In the genomic region with DNA sequence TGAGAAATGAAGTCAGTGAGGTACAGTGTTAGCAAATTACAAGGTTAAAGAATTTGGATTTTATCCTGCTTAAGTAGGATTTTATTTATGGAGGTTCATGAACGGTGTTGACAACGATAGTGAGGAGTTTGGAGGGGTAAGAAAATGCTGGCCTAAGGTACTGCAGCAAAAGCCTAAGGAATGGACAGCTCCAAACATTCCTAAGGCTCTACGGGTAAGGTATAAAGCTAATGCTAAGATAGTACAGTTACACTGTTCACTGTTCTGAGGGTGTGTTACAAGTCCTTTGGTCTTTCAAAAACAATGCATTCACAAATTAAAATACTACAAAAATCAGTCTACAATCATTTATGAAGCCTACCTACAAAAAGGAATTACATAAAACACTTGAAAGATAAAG, we compare ENCODE assay signal across 16 cellular contexts. TPM values are rescaled to one million over a fixed set of nuclear protein-coding genes. Genes with fewer than 3 reads are reported as not detected.
A peak's percentile ranks its signal among the peaks of the same experiment; 100 is the strongest.
DNase-seq lines count a peak whose midpoint lies in the region; ATAC-seq and TF ChIP-seq lines count a peak whose summit lies in the region.
"Had no signal": no experiment of that assay in that cellular context is flagged by ENCODE, and none has a peak within 500 bp of the region (broad histone marks: within the 10 kb centered on the region; RNA-seq: fewer than 3 reads in every experiment).

No MANE protein-coding gene starts in this region.

- no peaks in the 10 kb centered on the region for H3F3A ChIP-seq in PC-9 (ENCODE audit: insufficient read depth, low read depth)

- no peak overlapping the region for H3K4me3 ChIP-seq in subcutaneous abdominal adipose tissue (ENCODE audit: low read depth in 1 of 5, low read length in 5 of 5)
- no peak overlapping the region for H3K4me3 ChIP-seq in PC-9
- H3K4me3 ChIP-seq: Peyer's patch had no signal

- no TSS peak for BruUV-seq in PC-9 (replicated peaks; lab: Mats Ljungman, UMichigan)

- H3K4me3 Mint-ChIP-seq in activated B cell treated with CpG ODN at 0.5 μM for 24 hours: peak overlapping the region; percentile 59
- H3K4me3 Mint-ChIP-seq: activated naive CD4-positive, alpha-beta T cell treated with anti-CD3 and anti-CD28 coated beads, Interleukin-2, amount 50 U/mL, for 24 hours had no signal

- H3K9ac ChIP-seq in subcutaneous abdominal adipose tissue (ENCODE audit: low read length in 5 of 5): peak overlapping the region in 2 of 5 donors; percentile 19 to 56

- H3K27ac ChIP-seq in foreskin keratinocyte: no peak overlapping the region
- peak overlapping the region; percentile 41 for H3K27ac ChIP-seq in subcutaneous abdominal adipose tissue (ENCODE audit: low read depth, low read length)
- H3K27ac ChIP-seq in PC-9: no peak overlapping the region

- no peaks in the 10 kb centered on the region for H3K9me2 ChIP-seq in PC-9 (ENCODE audit: insufficient read depth)

- H3K27ac Mint-ChIP-seq in activated B cell treated with CpG ODN at 0.5 μM for 24 hours: peak overlapping the region; percentile 83
- H3K27ac Mint-ChIP-seq: activated naive CD4-positive, alpha-beta T cell treated with anti-CD3 and anti-CD28 coated beads, Interleukin-2, amount 50 U/mL, for 24 hours had no signal

- CTCF ChIA-PET in activated B cell treated with CpG ODN at 0.5 μM for 24 hours (lab: Charles Lee): interaction anchor here (6.8 kb wide), 1 partner anchor 144 kb away, joined by 41 read pairs; no protein-coding TSS in a partner anchor
- CTCF ChIA-PET in PC-9 (lab: Charles Lee): no interaction called here

- no peak overlapping the region for H2AFZ ChIP-seq in PC-9

- H3K4me1 ChIP-seq in foreskin keratinocyte: no peaks in the 10 kb centered on the region
- H3K4me1 ChIP-seq in subcutaneous abdominal adipose tissue (ENCODE audit: control insufficient read depth in 5 of 5, insufficient read depth in 5 of 5, low read length in 5 of 5): peaks cover 18 to 65% (median 55%) of the 10 kb centered on the region in 5 donors
- no peaks in the 10 kb centered on the region for H3K4me1 ChIP-seq in PC-9 (replicated peaks; ENCODE audit: insufficient read depth)

- no peaks in the 10 kb centered on the region for H3K27me3 ChIP-seq in foreskin keratinocyte
- no peaks in the 10 kb centered on the region for H3K27me3 ChIP-seq in subcutaneous abdominal adipose tissue (ENCODE audit: control insufficient read depth in 5 of 5, insufficient read depth in 4 of 5, low read length in 5 of 5)
- no peaks in the 10 kb centered on the region for H3K27me3 ChIP-seq in PC-9 (ENCODE audit: insufficient read depth, low read depth)
- H3K27me3 ChIP-seq: Peyer's patch had no signal

- POLR2A ChIA-PET in activated B cell treated with CpG ODN at 0.5 μM for 24 hours (lab: Charles Lee) (interaction anchor here (0.6 to 1.6 kb wide), 2 partner anchors 30 to 315 kb away, joined by 3 to 6 read pairs; no protein-coding TSS in a partner anchor), PC-9 (lab: Charles Lee; ENCODE audit: unreplicated experiment) (no interaction called here)

- H3K27me3 Mint-ChIP-seq in activated B cell treated with CpG ODN at 0.5 μM for 24 hours: no peaks in the 10 kb centered on the region
- H3K27me3 Mint-ChIP-seq: activated naive CD4-positive, alpha-beta T cell treated with anti-CD3 and anti-CD28 coated beads, Interleukin-2, amount 50 U/mL, for 24 hours had no signal

- DNase-seq in activated B cell treated with CpG ODN at 0.5 μM for 24 hours: no peak
- DNase-seq in foreskin keratinocyte: no peak
- no peak for DNase-seq in ureter (ENCODE audit: low spot score)
- no peak for DNase-seq in PC-9
- no peak for DNase-seq in NCI-H1048 (lab: John Stamatoyannopoulos, UW)
- DNase-seq: activated CD8-positive, alpha-beta memory T cell treated with anti-CD3 and anti-CD28 coated beads, Interleukin-2, amount 50 U/mL, for 48 hours; DND-41; Kasumi-1; NCI-H187 treated with DMSO at 0.1 percent for 48 hours; NCI-H524 treated with DMSO at 0.1 percent for 48 hours; Peyer's patch; T-helper 1 cell had no signal

- peaks cover 81% of the 10 kb centered on the region for H3K4me1 Mint-ChIP-seq in activated B cell treated with CpG ODN at 0.5 μM for 24 hours

- no peaks in the 10 kb centered on the region for H3K9me3 ChIP-seq in subcutaneous abdominal adipose tissue (ENCODE audit: control insufficient read depth in 5 of 5, low read length in 5 of 5)
- no peaks in the 10 kb centered on the region for H3K9me3 ChIP-seq in PC-9 (ENCODE audit: insufficient read depth, low read depth)
- H3K9me3 ChIP-seq: Peyer's patch had no signal

- intact Hi-C loops in activated B cell treated with CpG ODN at 0.5 μM for 24 hours (cut with micrococcal nuclease) (loop anchor here (2.0 kb wide), 1 partner anchor 15 kb away; no protein-coding TSS in a partner anchor), PC-9 (cut with micrococcal nuclease; ENCODE audit: unreplicated experiment) (no loop called here)

- peaks cover 19 to 40% (median 30%) of the 10 kb centered on the region in 5 donors for H3K36me3 ChIP-seq in subcutaneous abdominal adipose tissue (ENCODE audit: control insufficient read depth in 5 of 5, insufficient read depth in 5 of 5, low read length in 5 of 5)
- no peaks in the 10 kb centered on the region for H3K36me3 ChIP-seq in PC-9 (ENCODE audit: low read depth)

- ATAC-seq in HG03432 (IDR thresholded peaks at IDR 0.05; ENCODE audit: unreplicated experiment): peak; percentile 22
- no peak for ATAC-seq in activated B cell treated with CpG ODN at 0.5 μM for 24 hours (ENCODE audit: low read depth)
- peak; percentile 42 for ATAC-seq in foreskin keratinocyte
- ATAC-seq: HCT116 had no signal

- H3K36me3 Mint-ChIP-seq in activated B cell treated with CpG ODN at 0.5 μM for 24 hours (ENCODE audit: low read depth): peaks cover 65% of the 10 kb centered on the region

- H3K79me2 ChIP-seq in PC-9 (ENCODE audit: low read depth): no peaks in the 10 kb centered on the region

- H3K9me3 Mint-ChIP-seq in activated B cell treated with CpG ODN at 0.5 μM for 24 hours: no peaks in the 10 kb centered on the region
- H3K9me3 Mint-ChIP-seq: activated naive CD4-positive, alpha-beta T cell treated with anti-CD3 and anti-CD28 coated beads, Interleukin-2, amount 50 U/mL, for 24 hours had no signal

- H3K4me2 ChIP-seq in PC-9: no peak overlapping the region

- no peaks in the 10 kb centered on the region for H4K20me1 ChIP-seq in PC-9 (ENCODE audit: insufficient read depth)

- TF ChIP-seq CTCF in activated B cell treated with CpG ODN at 0.5 μM for 24 hours (IDR thresholded peaks at IDR 0.05) (no peak), foreskin keratinocyte (conservative IDR thresholded peaks at IDR 0.05) (no peak), PC-9 (conservative IDR thresholded peaks at IDR 0.05) (no peak)

RNA-seq across cellular contexts. Expression of a gene that starts 7.3 kb away (rescaled TPM):
- total RNA-seq in activated B cell treated with CpG ODN at 0.5 μM for 24 hours (39.3 and 42.5 TPM in 2 replicates), foreskin keratinocyte (11.5 and 13.8 TPM in 2 replicates), ureter (38.9 TPM), PC-9 (2021) (4.4 and 6.2 TPM in 2 replicates)
- 2.7 and 3.9 TPM in 2 replicates for polyA plus RNA-seq in foreskin keratinocyte
